Comparison of ENCODE assay signal across 35 cellular contexts in genomic region chr5:39009280-39009679, GRCh38.
"Had no signal": no experiment of that assay in that cellular context is flagged by ENCODE, and none has a peak within 500 bp of the region (broad histone marks: within the 10 kb centered on the region; RNA-seq: fewer than 3 reads in every experiment).

No MANE protein-coding gene starts in this region.

- H3K27me3 ChIP-seq: brain microvascular endothelial cell, esophagus squamous epithelium had no signal

- DNase-seq: activated B cell treated with CpG ODN at 0.5 μM for 24 hours; activated CD4-positive, alpha-beta T cell treated with anti-CD3 and anti-CD28 coated beads for 48 hours; activated CD4-positive, alpha-beta T cell treated with anti-CD3 and anti-CD28 coated beads, Interleukin-2, amount 50 U/mL, for 1 hour; activated CD4-positive, alpha-beta T cell treated with anti-CD3 and anti-CD28 coated beads, Interleukin-2, amount 50 U/mL, for 48 hours; activated CD8-positive, alpha-beta memory T cell treated with anti-CD3 and anti-CD28 coated beads for 24 hours; activated CD8-positive, alpha-beta T cell treated with anti-CD3 and anti-CD28 coated beads for 36 hours; activated effector memory CD4-positive, alpha-beta T cell treated with anti-CD3 and anti-CD28 coated beads, Interleukin-2, amount 50 U/mL, for 16 hours; activated naive CD4-positive, alpha-beta T cell treated with anti-CD3 and anti-CD28 coated beads for 36 hours; activated naive CD8-positive, alpha-beta T cell treated with anti-CD3 and anti-CD28 coated beads, Interleukin-2, amount 10 ng/mL, durations not matched to agents 7 days and 5 days; activated T-cell treated with anti-CD3 and anti-CD28 coated beads, Interleukin-2, amount 50 U/mL, for 1 hour; activated T-cell treated with anti-CD3 and anti-CD28 coated beads, Interleukin-2, amount 50 U/mL, for 48 hours; amniotic stem cell; anterior cingulate cortex; brain microvascular endothelial cell; cortex of kidney; dermis blood vessel endothelial cell; effector CD4-positive, alpha-beta T cell; effector memory CD8-positive, alpha-beta T cell; esophagus squamous epithelium; foreskin melanocyte; head of caudate nucleus; T-helper 1 cell; T-helper 17 cell; T1000; WERI-Rb-1 had no signal

- ATAC-seq: activated CD4-positive, CD25-positive, alpha-beta regulatory T cell treated with anti-CD3 and anti-CD28 coated beads, Interleukin-2, amount 50 U/mL, for 24 hours; activated CD8-positive, alpha-beta T cell treated with anti-CD3 and anti-CD28 coated beads for 36 hours; effector memory CD8-positive, alpha-beta T cell; T-helper 17 cell had no signal

- H3K4me3 Mint-ChIP-seq: activated B cell treated with CpG ODN at 0.5 μM for 24 hours; activated CD8-positive, alpha-beta T cell treated with anti-CD3 and anti-CD28 coated beads for 36 hours; activated naive CD4-positive, alpha-beta T cell treated with anti-CD3 and anti-CD28 coated beads for 36 hours; activated naive CD4-positive, alpha-beta T cell treated with anti-CD3 and anti-CD28 coated beads, Interleukin-2, amount 50 U/mL, for 24 hours; activated naive CD8-positive, alpha-beta T cell treated with anti-CD3 and anti-CD28 coated beads, Interleukin-2, amount 10 ng/mL, durations not matched to agents 7 days and 5 days; activated T-helper 1 cell treated with anti-CD3 and anti-CD28 coated beads, Interleukin-12 subunit alpha, Interleukin-12 subunit beta, Interleukin-2, Interleukin-4 antibody, amounts not matched to agents 30 ng/mL and 10 ng/mL and 1 ng/mL, durations not matched to agents 14 hours and 24 hours and 36 hours; central memory CD8-positive, alpha-beta T cell; effector memory CD8-positive, alpha-beta T cell; T-helper 17 cell; T-helper 2 cell treated with Interferon-gamma antibody and Interleukin-4, amounts not matched to agents 5 μg/mL and 100 μg/mL, for 36 hours had no signal

- H3K27me3 Mint-ChIP-seq: activated B cell treated with CpG ODN at 0.5 μM for 24 hours; activated CD8-positive, alpha-beta T cell treated with anti-CD3 and anti-CD28 coated beads for 36 hours; activated naive CD4-positive, alpha-beta T cell treated with anti-CD3 and anti-CD28 coated beads, Interleukin-2, amount 50 U/mL, for 24 hours; activated naive CD8-positive, alpha-beta T cell treated with anti-CD3 and anti-CD28 coated beads, Interleukin-2, amount 10 ng/mL, durations not matched to agents 7 days and 5 days; central memory CD8-positive, alpha-beta T cell; effector memory CD8-positive, alpha-beta T cell; T-helper 17 cell had no signal

- FAIRE-seq: astrocyte, bronchial epithelial cell, endothelial cell of umbilical vein had no signal

- H3K9me3 Mint-ChIP-seq: activated naive CD4-positive, alpha-beta T cell treated with anti-CD3 and anti-CD28 coated beads, Interleukin-2, amount 50 U/mL, for 24 hours had no signal

- H3K4me3 ChIP-seq: esophagus squamous epithelium had no signal

- H3K27ac Mint-ChIP-seq: activated B cell treated with CpG ODN at 0.5 μM for 24 hours; activated CD8-positive, alpha-beta T cell treated with anti-CD3 and anti-CD28 coated beads for 36 hours; activated naive CD4-positive, alpha-beta T cell treated with anti-CD3 and anti-CD28 coated beads for 36 hours; activated naive CD8-positive, alpha-beta T cell treated with anti-CD3 and anti-CD28 coated beads, Interleukin-2, amount 10 ng/mL, durations not matched to agents 7 days and 5 days; activated T-helper 1 cell treated with anti-CD3 and anti-CD28 coated beads, Interleukin-12 subunit alpha, Interleukin-12 subunit beta, Interleukin-2, Interleukin-4 antibody, amounts not matched to agents 30 ng/mL and 10 ng/mL and 1 ng/mL, durations not matched to agents 14 hours and 24 hours and 36 hours; activated T-helper 2 cell treated with anti-CD3 and anti-CD28 coated beads, Interferon-gamma antibody, Interleukin-2, Interleukin-4, amounts not matched to agents 10 μg/mL and 5 μg/mL and 100 μg/mL, durations not matched to agents 14 hours and 24 hours and 36 hours; effector memory CD8-positive, alpha-beta T cell; T-helper 17 cell; T-helper 2 cell treated with Interferon-gamma antibody and Interleukin-4, amounts not matched to agents 5 μg/mL and 100 μg/mL, for 36 hours had no signal

- H3K4me1 ChIP-seq: esophagus squamous epithelium had no signal

- H3K27ac ChIP-seq: brain microvascular endothelial cell, epithelial cell of prostate, esophagus squamous epithelium, WERI-Rb-1 had no signal
